7 cellular contexts compared by ENCODE assay signal in the genomic region with DNA sequence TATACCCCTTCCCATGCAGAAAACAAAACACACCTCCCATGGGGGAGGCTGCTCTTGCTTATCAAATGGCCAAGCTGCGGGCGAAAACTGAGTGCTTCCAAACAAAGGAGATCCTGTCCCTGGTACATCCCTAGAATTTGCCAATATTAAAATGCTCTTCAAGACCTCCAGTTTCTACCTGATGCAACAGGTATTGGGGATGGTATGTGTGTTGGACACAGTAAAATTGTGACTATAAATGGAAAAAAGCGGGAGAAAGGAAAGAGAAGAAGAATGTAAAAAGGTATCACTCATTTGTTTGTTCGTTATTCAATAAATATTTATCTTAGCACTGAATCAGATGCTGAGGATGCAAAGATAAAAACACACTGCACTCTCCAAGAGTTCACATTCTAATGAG.
"Had no signal": no experiment of that assay in that cellular context is flagged by ENCODE, and none has a peak within 500 bp of the region (broad histone marks: within the 10 kb centered on the region; RNA-seq: fewer than 3 reads in every experiment).

No MANE protein-coding gene starts in this region.

- ATAC-seq: HCT116, K562 had no signal

- DNase-seq: GM23248, GOT3, H7, KG1 had no signal

- H3K27ac ChIP-seq: GM23248 had no signal

- H3K4me1 ChIP-seq: HAP-1 had no signal

- H3K4me3 ChIP-seq: GM23248, HAP-1, K562 had no signal

- H3K9me3 ChIP-seq: HAP-1 had no signal
